ENCODE assay signal across 8 cellular contexts in genomic region chr10:79069325-79070090, GRCh38. TPM values are rescaled to one million over a fixed set of nuclear protein-coding genes. Genes with fewer than 3 reads are reported as not detected.
DNase-seq lines count a peak whose midpoint lies in the region; TF ChIP-seq lines count a peak whose summit lies in the region.

No MANE protein-coding gene starts in this region.

- intact Hi-C loops in activated T-helper 1 cell treated with anti-CD3 and anti-CD28 coated beads, Interleukin-12 subunit alpha, Interleukin-12 subunit beta, Interleukin-2, Interleukin-4 antibody, amounts not matched to agents 30 ng/mL and 10 ng/mL and 1 ng/mL, durations not matched to agents 14 hours and 24 hours and 36 hours (cut with micrococcal nuclease): loop anchor here (2.0 to 5.0 kb wide), 6 partner anchors 68 to 1037 kb away; partner anchors contain the start of genes PPIF, RPS24 and ZCCHC24

- H3K36me3 ChIP-seq in HAP-1 (replicated peaks): no peaks in the 10 kb centered on the region

- H3K4me1 Mint-ChIP-seq in activated T-helper 1 cell treated with anti-CD3 and anti-CD28 coated beads, Interleukin-12 subunit alpha, Interleukin-12 subunit beta, Interleukin-2, Interleukin-4 antibody, amounts not matched to agents 30 ng/mL and 10 ng/mL and 1 ng/mL, durations not matched to agents 14 hours and 24 hours and 36 hours (ENCODE audit: low read depth): peaks cover 35% of the 10 kb centered on the region
- H3K4me1 Mint-ChIP-seq in neural crest cell: peaks cover 60% of the 10 kb centered on the region

- H3K4me3 ChIP-seq in HAP-1: peak overlapping the region; percentile 66
- peak overlapping the region; percentile 87 for H3K4me3 ChIP-seq in NB4 (ENCODE audit: low read depth, low read length)

- H3K4me3 Mint-ChIP-seq in activated T-helper 1 cell treated with anti-CD3 and anti-CD28 coated beads, Interleukin-12 subunit alpha, Interleukin-12 subunit beta, Interleukin-2, Interleukin-4 antibody, amounts not matched to agents 30 ng/mL and 10 ng/mL and 1 ng/mL, durations not matched to agents 14 hours and 24 hours and 36 hours: peak overlapping the region; percentile 91
- peak overlapping the region; percentile 98 for H3K4me3 Mint-ChIP-seq in neural crest cell

- no peaks in the 10 kb centered on the region for H3K9me3 ChIP-seq in HAP-1

- H3K4me1 ChIP-seq in HAP-1: peaks cover 21% of the 10 kb centered on the region

- peaks cover 18% of the 10 kb centered on the region for H3K27me3 Mint-ChIP-seq in activated T-helper 1 cell treated with anti-CD3 and anti-CD28 coated beads, Interleukin-12 subunit alpha, Interleukin-12 subunit beta, Interleukin-2, Interleukin-4 antibody, amounts not matched to agents 30 ng/mL and 10 ng/mL and 1 ng/mL, durations not matched to agents 14 hours and 24 hours and 36 hours (ENCODE audit: insufficient read depth)
- H3K27me3 Mint-ChIP-seq in neural crest cell (ENCODE audit: low read depth): peaks cover 5% of the 10 kb centered on the region

- no peaks in the 10 kb centered on the region for H3K9me3 Mint-ChIP-seq in activated T-helper 1 cell treated with anti-CD3 and anti-CD28 coated beads, Interleukin-12 subunit alpha, Interleukin-12 subunit beta, Interleukin-2, Interleukin-4 antibody, amounts not matched to agents 30 ng/mL and 10 ng/mL and 1 ng/mL, durations not matched to agents 14 hours and 24 hours and 36 hours
- H3K9me3 Mint-ChIP-seq in neural crest cell: no peaks in the 10 kb centered on the region

- in situ Hi-C loops in HAP-1 (cut with MboI; ENCODE audit: low sequenced_read_pairs): no loop called here

- peak; percentile 82 for DNase-seq in GM03348 (ENCODE audit: low spot score)
- peak in 1 of 2 experiments; percentile 55 for DNase-seq in HAP-1 (ENCODE audit: low spot score in 2 of 2)
- DNase-seq in NB4 (ENCODE audit: low read depth): peak; percentile 69
- DNase-seq in activated T-helper 1 cell treated with anti-CD3 and anti-CD28 coated beads, Interleukin-12 subunit alpha, Interleukin-12 subunit beta, Interleukin-2, Interleukin-4 antibody, amounts not matched to agents 30 ng/mL and 10 ng/mL and 1 ng/mL, durations not matched to agents 14 hours and 24 hours and 36 hours (ENCODE audit: low spot score): peak; percentile 48
- peak; percentile 31 for DNase-seq in fibroblast of peridontal ligament (ENCODE audit: extremely low read depth)
- DNase-seq in neural crest cell (ENCODE audit: low read depth, low spot score): peak; percentile 22
- DNase-seq in NCI-H2029 treated with DMSO at 0.1 percent for 48 hours (lab: John Stamatoyannopoulos, UW): no peak
- DNase-seq in NCI-H526 treated with DMSO at 0.1 percent for 48 hours (lab: John Stamatoyannopoulos, UW): no peak

- peak overlapping the region; percentile 82 for H3K27ac Mint-ChIP-seq in activated T-helper 1 cell treated with anti-CD3 and anti-CD28 coated beads, Interleukin-12 subunit alpha, Interleukin-12 subunit beta, Interleukin-2, Interleukin-4 antibody, amounts not matched to agents 30 ng/mL and 10 ng/mL and 1 ng/mL, durations not matched to agents 14 hours and 24 hours and 36 hours
- peak overlapping the region; percentile 93 for H3K27ac Mint-ChIP-seq in neural crest cell (ENCODE audit: unreplicated experiment)

- no peak for TF ChIP-seq POLR2A in NB4 (IDR thresholded peaks at IDR 0.05; ENCODE audit: extremely low read depth, insufficient read length)

- H3K27me3 ChIP-seq in HAP-1 (ENCODE audit: low read depth): no peaks in the 10 kb centered on the region

- no peaks in the 10 kb centered on the region for H3K36me3 Mint-ChIP-seq in activated T-helper 1 cell treated with anti-CD3 and anti-CD28 coated beads, Interleukin-12 subunit alpha, Interleukin-12 subunit beta, Interleukin-2, Interleukin-4 antibody, amounts not matched to agents 30 ng/mL and 10 ng/mL and 1 ng/mL, durations not matched to agents 14 hours and 24 hours and 36 hours (ENCODE audit: low read depth)
- no peaks in the 10 kb centered on the region for H3K36me3 Mint-ChIP-seq in neural crest cell (ENCODE audit: low read depth)

- TF ChIP-seq CTCF in NB4 (IDR thresholded peaks at IDR 0.05; ENCODE audit: low read depth, low read length) (no peak), neural crest cell (conservative IDR thresholded peaks at IDR 0.05) (no peak)

RNA-seq across cellular contexts. Expression of gene ZMIZ1, which starts 0.7 kb away (rescaled TPM):
- total RNA-seq in activated T-helper 1 cell treated with anti-CD3 and anti-CD28 coated beads, Interleukin-12 subunit alpha, Interleukin-12 subunit beta, Interleukin-2, Interleukin-4 antibody, amounts not matched to agents 30 ng/mL and 10 ng/mL and 1 ng/mL, durations not matched to agents 14 hours and 24 hours and 36 hours: 67.6 and 67.8 TPM in 2 replicates
- total RNA-seq in neural crest cell: 87.1 and 92.0 TPM in 2 replicates

Comparison
In these comparisons a context has a peak if more than half of its experiments do, and no peak if none do; other contexts are left out.
1. DNase-seq: peak in GM03348 (single experiment), NB4 (single experiment), activated T-helper 1 cell treated with anti-CD3 and anti-CD28 coated beads, Interleukin-12 subunit alpha, Interleukin-12 subunit beta, Interleukin-2, Interleukin-4 antibody, amounts not matched to agents 30 ng/mL and 10 ng/mL and 1 ng/mL, durations not matched to agents 14 hours and 24 hours and 36 hours (single experiment), fibroblast of peridontal ligament (single experiment) and neural crest cell (single experiment); none in NCI-H2029 treated with DMSO at 0.1 percent for 48 hours (single experiment) and NCI-H526 treated with DMSO at 0.1 percent for 48 hours (single experiment).